Comparison of ENCODE assay signal across 19 cellular contexts in the genomic region with DNA sequence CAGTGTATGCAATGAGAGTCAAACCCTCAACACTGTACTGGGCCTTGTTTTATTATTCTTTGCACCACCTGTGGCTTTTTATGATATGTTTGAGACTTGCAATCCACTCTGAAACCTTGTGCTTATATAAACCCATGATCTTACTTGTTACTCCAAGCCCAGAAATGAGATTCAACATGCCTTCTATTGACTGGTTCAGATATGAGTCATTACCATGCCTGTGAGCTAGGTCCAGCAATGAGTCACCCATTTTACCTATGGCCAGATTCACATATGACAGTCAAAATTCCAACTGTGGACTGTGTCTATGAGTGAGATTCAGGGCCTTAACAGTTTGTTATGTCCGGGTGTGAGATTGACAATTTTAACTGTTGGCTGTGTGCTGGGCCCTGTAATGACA.
"Had no signal": no experiment of that assay in that cellular context is flagged by ENCODE, and none has a peak within 500 bp of the region (broad histone marks: within the 10 kb centered on the region; RNA-seq: fewer than 3 reads in every experiment).

No MANE protein-coding gene starts in this region.

- H3K27ac ChIP-seq: ovary, testis, upper lobe of right lung had no signal

- H3K36me3 Mint-ChIP-seq: T-cell had no signal

- H3K27me3 Mint-ChIP-seq: activated naive CD8-positive, alpha-beta T cell treated with anti-CD3 and anti-CD28 coated beads, Interleukin-2, amount 50 U/mL, for 24 hours; stimulated activated naive CD8-positive, alpha-beta T cell treated with anti-CD3 and anti-CD28 coated beads, Interleukin-15, amount 100 ng/mL, for 72 hours; T-cell had no signal

- H3K36me3 ChIP-seq: ovary, upper lobe of right lung had no signal

- H3K4me1 ChIP-seq: testis, upper lobe of right lung had no signal

- H3K4me1 Mint-ChIP-seq: activated naive CD8-positive, alpha-beta T cell treated with anti-CD3 and anti-CD28 coated beads, Interleukin-2, amount 50 U/mL, for 24 hours; endodermal cell; neural crest cell; stimulated activated naive CD8-positive, alpha-beta T cell treated with anti-CD3 and anti-CD28 coated beads, Interleukin-15, amount 100 ng/mL, for 72 hours; T-cell had no signal

- H3K9me3 ChIP-seq: ovary, testis, upper lobe of right lung had no signal

- ATAC-seq: activated naive CD8-positive, alpha-beta T cell treated with anti-CD3 and anti-CD28 coated beads, Interleukin-2, amount 50 U/mL, for 24 hours; left cardiac atrium; sciatic nerve; stimulated activated naive CD8-positive, alpha-beta T cell treated with anti-CD3 and anti-CD28 coated beads, Interleukin-15, amount 100 ng/mL, for 72 hours; T-cell; upper lobe of right lung had no signal

- H3K27ac Mint-ChIP-seq: activated naive CD4-positive, alpha-beta T cell treated with anti-CD3 and anti-CD28 coated beads for 36 hours; activated naive CD8-positive, alpha-beta T cell treated with anti-CD3 and anti-CD28 coated beads, Interleukin-2, amount 50 U/mL, for 24 hours; activated T-helper 2 cell treated with anti-CD3 and anti-CD28 coated beads, Interferon-gamma antibody, Interleukin-2, Interleukin-4, amounts not matched to agents 10 μg/mL and 5 μg/mL and 100 μg/mL, durations not matched to agents 14 hours and 24 hours and 36 hours; endodermal cell; stimulated activated naive CD8-positive, alpha-beta T cell treated with anti-CD3 and anti-CD28 coated beads, Interleukin-15, amount 100 ng/mL, for 72 hours; T-cell had no signal

- H3K27me3 ChIP-seq: ovary, testis, upper lobe of right lung had no signal

- H3K4me3 ChIP-seq: ovary, testis, upper lobe of right lung had no signal

- H3K4me3 Mint-ChIP-seq: activated naive CD4-positive, alpha-beta T cell treated with anti-CD3 and anti-CD28 coated beads for 36 hours; activated naive CD8-positive, alpha-beta T cell treated with anti-CD3 and anti-CD28 coated beads, Interleukin-2, amount 50 U/mL, for 24 hours; endodermal cell; neural crest cell; stimulated activated naive CD8-positive, alpha-beta T cell treated with anti-CD3 and anti-CD28 coated beads, Interleukin-15, amount 100 ng/mL, for 72 hours; T-cell had no signal

- DNase-seq: activated CD4-positive, alpha-beta T cell treated with anti-CD3 and anti-CD28 coated beads for 1 hour; activated CD4-positive, alpha-beta T cell treated with anti-CD3 and anti-CD28 coated beads, Interleukin-2, amount 50 U/mL, for 4 hours; activated naive CD4-positive, alpha-beta T cell treated with anti-CD3 and anti-CD28 coated beads for 36 hours; activated naive CD8-positive, alpha-beta T cell treated with anti-CD3 and anti-CD28 coated beads, Interleukin-2, amount 50 U/mL, for 24 hours; aorta; dermis blood vessel endothelial cell; endodermal cell; foreskin fibroblast; left cardiac atrium; ovary; stimulated activated CD4-positive, alpha-beta T cell treated with anti-CD3 and anti-CD28 coated beads, Interleukin-1b, Interleukin-23, amount 100 ng/mL, for 48 hours; stimulated activated naive CD8-positive, alpha-beta T cell treated with anti-CD3 and anti-CD28 coated beads, Interleukin-15, amount 100 ng/mL, for 72 hours; T-cell; T1000; testis; upper lobe of right lung had no signal
